4 cellular contexts compared by ENCODE assay signal in the genomic region with DNA sequence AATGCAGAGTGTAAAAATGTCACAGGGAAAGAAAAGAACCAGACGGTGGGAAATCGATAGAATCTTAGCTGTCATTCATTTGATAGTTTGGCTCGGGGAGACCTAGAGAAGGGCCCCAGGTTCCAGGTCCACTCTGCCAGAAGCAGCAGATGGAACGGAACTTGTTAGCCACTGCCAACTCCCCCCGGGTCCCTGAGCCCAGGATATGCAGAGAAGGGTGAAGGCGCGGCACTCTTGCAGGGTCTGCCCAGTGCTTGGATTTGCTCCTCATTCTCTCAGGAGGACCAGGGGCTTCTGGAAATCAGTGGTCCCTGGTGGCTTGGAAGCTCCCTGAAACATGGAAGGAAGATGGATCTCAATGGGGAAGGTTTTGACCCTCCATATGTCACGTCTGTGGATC. TPM values are rescaled to one million over a fixed set of nuclear protein-coding genes. Genes with fewer than 3 reads are reported as not detected.
"Had no signal": no experiment of that assay in that cellular context is flagged by ENCODE, and none has a peak within 500 bp of the region (broad histone marks: within the 10 kb centered on the region; RNA-seq: fewer than 3 reads in every experiment).

No MANE protein-coding gene starts in this region.

- H3K4me3 ChIP-seq: GM12878 had no signal

- DNase-seq: GDM1, GF-D8 had no signal

- ATAC-seq: GM12878 had no signal

RNA-seq across cellular contexts. Expression of a gene that starts 11.6 kb away (rescaled TPM):
- total RNA-seq: G401, GM12878 had no signal
